Comparison of ENCODE assay signal across 9 cellular contexts in genomic region chr1:1540015-1540816, GRCh38. TPM values are rescaled to one million over a fixed set of nuclear protein-coding genes. Genes with fewer than 3 reads are reported as not detected.
A peak's percentile ranks its signal among the peaks of the same experiment; 100 is the strongest.
DNase-seq lines count a peak whose midpoint lies in the region; ATAC-seq and TF ChIP-seq lines count a peak whose summit lies in the region.
"Had no signal": no experiment of that assay in that cellular context is flagged by ENCODE, and none has a peak within 500 bp of the region (broad histone marks: within the 10 kb centered on the region; RNA-seq: fewer than 3 reads in every experiment).

Gene TMEM240, minus strand, starts transcription at chr1:1540624. Its CDS starts 278 bp downstream, at chr1:1540346.

- no peaks in the 10 kb centered on the region for H3K9me3 ChIP-seq in CD8-positive, alpha-beta T cell (ENCODE audit: low read length)
- H3K9me3 ChIP-seq in ascending aorta (no peaks in the 10 kb centered on the region), vagina (no peaks in the 10 kb centered on the region)

- no peaks in the 10 kb centered on the region for H3K36me3 ChIP-seq in CD8-positive, alpha-beta T cell (ENCODE audit: insufficient read depth, low read length)
- H3K36me3 ChIP-seq in ascending aorta, result peaks cover 3 to 17% of the 10 kb centered on the region in 2 donors
- no peaks in the 10 kb centered on the region for H3K36me3 ChIP-seq in vagina

- CTCF ChIA-PET in CD8-positive, alpha-beta T cell (lab: Charles Lee), result no interaction called here

- peaks cover 6% of the 10 kb centered on the region for H3K4me1 Mint-ChIP-seq in CD8-positive, alpha-beta T cell (ENCODE audit: low read depth)

- H3K27me3 Mint-ChIP-seq in CD8-positive, alpha-beta T cell (ENCODE audit: low read depth), result no peaks in the 10 kb centered on the region

- H3K4me3 Mint-ChIP-seq in CD8-positive, alpha-beta T cell, result peak within 1 kb of the TSS; percentile 78

- H3K36me3 Mint-ChIP-seq in CD8-positive, alpha-beta T cell, result peaks cover 5% of the 10 kb centered on the region

- POLR2A ChIA-PET in CD8-positive, alpha-beta T cell (lab: Charles Lee), result no interaction called here

- TF ChIP-seq CTCF in CD8-positive, alpha-beta T cell (IDR thresholded peaks at IDR 0.05), result no peak
- TF ChIP-seq CTCF in ascending aorta (IDR thresholded peaks at IDR 0.05), result no peak
- no peak for TF ChIP-seq CTCF in retinal pigment epithelial cell (conservative IDR thresholded peaks at IDR 0.05; ENCODE audit: low read depth, low read length)
- no peak for TF ChIP-seq CTCF in vagina (IDR thresholded peaks at IDR 0.05)

- DNase-seq in CD8-positive, alpha-beta T cell, result peak; percentile 12 to 74 (median 51)
- peak; percentile 49 for DNase-seq in T follicular helper cell (ENCODE audit: low read depth)
- peak in 1 of 2 donors; percentile 79 for DNase-seq in ascending aorta (ENCODE audit: low spot score in 2 of 2)
- peak; percentile 92 for DNase-seq in hepatic stellate cell (ENCODE audit: low spot score)
- no peak for DNase-seq in retinal pigment epithelial cell (ENCODE audit: low read depth)
- DNase-seq in vagina (ENCODE audit: extremely low spot score in 2 of 2), result no peak
- DNase-seq in D341Med (ENCODE audit: low spot score), result no peak

- ATAC-seq in CD8-positive, alpha-beta T cell, result peak; percentile 83
- ATAC-seq in HG03135 (IDR thresholded peaks at IDR 0.05; ENCODE audit: unreplicated experiment), result no peak

- intact Hi-C loops in CD8-positive, alpha-beta T cell (cut with DNase I, micrococcal nuclease), result no loop called here
- intact Hi-C loops in ascending aorta (cut with DNase I), result no loop called here
- intact Hi-C loops in vagina (cut with DNase I), result no loop called here

- H3K27ac Mint-ChIP-seq in CD8-positive, alpha-beta T cell, result peak within 1 kb of the TSS; percentile 18

- no peaks in the 10 kb centered on the region for H3K9me3 Mint-ChIP-seq in CD8-positive, alpha-beta T cell

- H3K4me3 ChIP-seq in CD8-positive, alpha-beta T cell (ENCODE audit: low read depth, low read length), result no peak within 1 kb of the TSS
- H3K4me3 ChIP-seq in ascending aorta, result peak within 1 kb of the TSS; percentile 87 to 91
- peak within 1 kb of the TSS; percentile 55 for H3K4me3 ChIP-seq in retinal pigment epithelial cell (ENCODE audit: low read length)
- H3K4me3 ChIP-seq in vagina, result peak within 1 kb of the TSS; percentile 58 to 91

- TF ChIP-seq POLR2A in vagina (IDR thresholded peaks at IDR 0.05), result no peak

- H3K27me3 ChIP-seq in CD8-positive, alpha-beta T cell (ENCODE audit: insufficient read depth, low read length), result no peaks in the 10 kb centered on the region
- H3K27me3 ChIP-seq in ascending aorta, result no peaks in the 10 kb centered on the region
- H3K27me3 ChIP-seq in vagina, result no peaks in the 10 kb centered on the region

- no peak within 1 kb of the TSS for H3K27ac ChIP-seq in CD8-positive, alpha-beta T cell (ENCODE audit: low read depth, low read length)
- H3K27ac ChIP-seq in ascending aorta, result peak within 1 kb of the TSS; percentile 75 to 77
- peak within 1 kb of the TSS; percentile 64 for H3K27ac ChIP-seq in vagina

- H3K4me1 ChIP-seq in CD8-positive, alpha-beta T cell (ENCODE audit: insufficient read depth, low read length), result peaks cover 5% of the 10 kb centered on the region
- H3K4me1 ChIP-seq in ascending aorta (peaks cover 3 to 14% of the 10 kb centered on the region in 2 donors), vagina (peaks cover 22% of the 10 kb centered on the region)

RNA-seq across cellular contexts. Expression of gene TMEM240, which starts in this region (rescaled TPM):
- total RNA-seq in CD8-positive, alpha-beta T cell, result 1 to 10 TPM; 1.0 to 1.3 TPM
- total RNA-seq in ascending aorta, result not detected
- 3.9 TPM for total RNA-seq in vagina
- total RNA-seq: myocyte had no signal

Comparison
In these comparisons a context has a peak if more than half of its experiments do, and no peak if none do; other contexts are left out.
1. DNase-seq: peak in CD8-positive, alpha-beta T cell (7 of 7), T follicular helper cell (single experiment) and hepatic stellate cell (single experiment); none in retinal pigment epithelial cell (single experiment), vagina (0 of 2) and D341Med (single experiment).